12 cellular contexts compared by ENCODE assay signal in genomic region chr12:116454950-116455447, GRCh38.
DNase-seq lines count a peak whose midpoint lies in the region; FAIRE-seq and TF ChIP-seq lines count a peak whose summit lies in the region.
"Had no signal": no experiment of that assay in that cellular context is flagged by ENCODE, and none has a peak within 500 bp of the region (broad histone marks: within the 10 kb centered on the region; RNA-seq: fewer than 3 reads in every experiment).

No MANE protein-coding gene starts in this region.

- no peak overlapping the region for H3K27ac Mint-ChIP-seq in immature natural killer cell
- H3K27ac Mint-ChIP-seq: stimulated activated naive CD8-positive, alpha-beta T cell treated with anti-CD3 and anti-CD28 coated beads, Interleukin-15, Interleukin-2, amounts not matched to agents 100 ng/mL and 50 ng/mL, for 24 hours had no signal

- peak overlapping the region; percentile 2; the same call in 1 of the 2 replicates for H3K4me3 ChIP-seq in AG10803 (ENCODE audit: low read length)
- H3K4me3 ChIP-seq: HAP-1 had no signal

- no peaks in the 10 kb centered on the region for H3K36me3 Mint-ChIP-seq in immature natural killer cell

- no peak for TF ChIP-seq CTCF in AG10803 (conservative IDR thresholded peaks at IDR 0.05; ENCODE audit: low read length)

- peak; percentile 94 for DNase-seq in AG10803 (ENCODE audit: low read depth)
- peak; percentile 96 for DNase-seq in RCC 7860 (ENCODE audit: low spot score)
- DNase-seq in fibroblast of gingiva (ENCODE audit: low read depth) = peak; percentile 73
- DNase-seq in non-pigmented ciliary epithelial cell (ENCODE audit: low read depth) = peak; percentile 88
- DNase-seq in immature natural killer cell = no peak
- no peak for DNase-seq in UCSD-AML1 (lab: John Stamatoyannopoulos, UW; ENCODE audit: unreplicated experiment)
- no peak for DNase-seq in NOMO-1 treated with dmso at 0.1 percent for 144 hours (lab: John Stamatoyannopoulos, UW; ENCODE audit: unreplicated experiment)
- DNase-seq in GM19238 (ENCODE audit: insufficient read length, low spot score) = no peak
- DNase-seq: activated CD8-positive, alpha-beta memory T cell treated with anti-CD3 and anti-CD28 coated beads, Interleukin-2, amount 50 U/mL, for 4 hours; NCI-H524 had no signal

- peaks cover 0 to 4% (median 0%) of the 10 kb centered on the region in 3 donors for H3K27me3 Mint-ChIP-seq in immature natural killer cell (ENCODE audit: low read depth in 3 of 3)

- no peaks in the 10 kb centered on the region for H3K9me3 Mint-ChIP-seq in immature natural killer cell
- H3K9me3 Mint-ChIP-seq: stimulated activated naive CD8-positive, alpha-beta T cell treated with anti-CD3 and anti-CD28 coated beads, Interleukin-15, Interleukin-2, amounts not matched to agents 100 ng/mL and 50 ng/mL, for 24 hours had no signal

- H3K4me1 Mint-ChIP-seq in immature natural killer cell = peaks cover 3 to 5% of the 10 kb centered on the region in 2 donors

- H3K4me3 Mint-ChIP-seq in immature natural killer cell = no peak overlapping the region
- H3K4me3 Mint-ChIP-seq: stimulated activated naive CD8-positive, alpha-beta T cell treated with anti-CD3 and anti-CD28 coated beads, Interleukin-15, Interleukin-2, amounts not matched to agents 100 ng/mL and 50 ng/mL, for 24 hours had no signal

- FAIRE-seq in RCC 7860 (lab: Jason Lieb, UNC) = peak; percentile 92

Comparison
In these comparisons a context has a peak if more than half of its experiments do, and no peak if none do; other contexts are left out.
1. DNase-seq: peak in AG10803 (single experiment), RCC 7860 (single experiment), fibroblast of gingiva (single experiment) and non-pigmented ciliary epithelial cell (single experiment); none in immature natural killer cell (0 of 3), UCSD-AML1 (single experiment), NOMO-1 treated with dmso at 0.1 percent for 144 hours (single experiment) and GM19238 (single experiment).